In genomic region chr2:175166216-175166824, GRCh38 we compare ENCODE assay signal across 8 cellular contexts. TPM values are rescaled to one million over a fixed set of nuclear protein-coding genes. Genes with fewer than 3 reads are reported as not detected.
DNase-seq lines count a peak whose midpoint lies in the region; ATAC-seq, FAIRE-seq and TF ChIP-seq lines count a peak whose summit lies in the region.

No MANE protein-coding gene starts in this region.

- DNase-seq in GM12864 (ENCODE audit: low read depth) (no peak), H1 (ENCODE audit: low read depth in 1 of 2, low spot score in 2 of 2) (no peak), ovary (no peak), left colon (no peak), UCSD-AML1 (lab: John Stamatoyannopoulos, UW; ENCODE audit: unreplicated experiment) (no peak), GOT3 (lab: John Stamatoyannopoulos, UW) (no peak), AG08395 (ENCODE audit: low spot score) (no peak)

- H4K20me1 ChIP-seq in OCI-LY1 (ENCODE audit: insufficient read depth, low read length): no peaks in the 10 kb centered on the region
- H4K20me1 ChIP-seq in H1 (replicated peaks in 1 of 2; ENCODE audit: control insufficient read depth in 1 of 2, insufficient read depth in 2 of 2, low read length in 2 of 2): peaks cover 2% of the 10 kb centered on the region in 2 experiments

- TF ChIP-seq POLR2A in H1 (IDR thresholded peaks at IDR 0.05; ENCODE audit: control extremely low read depth in 1 of 2, low read depth in 2 of 2, low read length in 2 of 2) (no peak), ovary (IDR thresholded peaks at IDR 0.05) (no peak)

- H3K4me1 ChIP-seq in OCI-LY1 (ENCODE audit: insufficient read depth, low read length, severe bottlenecking): peaks cover 29% of the 10 kb centered on the region
- no peaks in the 10 kb centered on the region for H3K4me1 ChIP-seq in H1 (replicated peaks in 1 of 4; ENCODE audit: control insufficient read depth in 3 of 4, insufficient read depth in 4 of 4, low read length in 3 of 4)
- H3K4me1 ChIP-seq in ovary (ENCODE audit: insufficient read depth): peaks cover 2% of the 10 kb centered on the region

- H3K9me2 ChIP-seq in OCI-LY1 (ENCODE audit: low read depth, low read length): no peaks in the 10 kb centered on the region

- H3K36me3 ChIP-seq in OCI-LY1 (ENCODE audit: insufficient read depth, low read length): peaks cover 6% of the 10 kb centered on the region; the same call in 1 of the 2 replicates
- H3K36me3 ChIP-seq in H1 (ENCODE audit: control insufficient read depth in 2 of 4, insufficient read depth in 4 of 4, low read length in 3 of 4): no peaks in the 10 kb centered on the region
- no peaks in the 10 kb centered on the region for H3K36me3 ChIP-seq in ovary

- H3K4ac ChIP-seq in H1 (replicated peaks; ENCODE audit: insufficient read length, low read depth, low read length): no peak overlapping the region

- H4K91ac ChIP-seq in H1 (replicated peaks; ENCODE audit: insufficient read length, low read length): no peak overlapping the region

- H4K8ac ChIP-seq in H1 (ENCODE audit: extremely low read depth, insufficient read depth, low read length): no peak overlapping the region

- POLR2A ChIA-PET in H1 (lab: Charles Lee; ENCODE audit: partially characterized antibody): interaction anchor here (0.6 to 1.7 kb wide), 6 partner anchors 7 to 162 kb away, joined by 3 to 5 read pairs (median 4); partner anchors contain the start of gene CHN1

- no peak for TF ChIP-seq EP300 in H1 (IDR thresholded peaks at IDR 0.05; ENCODE audit: borderline replicate concordance in 1 of 2, low read depth in 2 of 2, low read length in 2 of 2)
- no peak for TF ChIP-seq EP300 in ovary (IDR thresholded peaks at IDR 0.05)

- no peak for TF ChIP-seq CTCF in GM12864 (IDR thresholded peaks at IDR 0.05; ENCODE audit: low read depth, low read length, missing control alignments)
- no peak for TF ChIP-seq CTCF in OCI-LY1 (IDR thresholded peaks at IDR 0.05; ENCODE audit: low read length)
- TF ChIP-seq CTCF in H1 (IDR thresholded peaks at IDR 0.05; ENCODE audit: control extremely low read depth in 1 of 3, insufficient read depth in 1 of 3, low read depth in 1 of 3, low read length in 3 of 3): no peak
- TF ChIP-seq CTCF in ovary (IDR thresholded peaks at IDR 0.05): no peak

- no peak overlapping the region for H3K56ac ChIP-seq in H1 (replicated peaks; ENCODE audit: insufficient read length, low read depth, low read length)

- H4K5ac ChIP-seq in H1 (ENCODE audit: insufficient read length, low read depth, low read length): no peak overlapping the region

- peak overlapping the region; percentile 91 for H3K9ac ChIP-seq in OCI-LY1 (ENCODE audit: low read length)
- H3K9ac ChIP-seq in H1 (replicated peaks in 1 of 4; ENCODE audit: extremely low read depth in 1 of 4, low read depth in 3 of 4, low read length in 3 of 4): peak overlapping the region in 1 of 4 experiments; percentile 75; a peak in 2 of 7 replicates

- TF ChIP-seq RAD21 in H1 (IDR thresholded peaks at IDR 0.05 in 1 of 2, conservative IDR thresholded peaks at IDR 0.05 in 1 of 2; ENCODE audit: low read depth in 2 of 2, low read length in 2 of 2): no peak

- H2BK5ac ChIP-seq in H1 (ENCODE audit: low read depth, low read length): no peak overlapping the region

- intact Hi-C loops in ovary (cut with DNase I): no loop called here
- intact Hi-C loops in left colon (cut with DNase I, micrococcal nuclease): no loop called here

- no peak overlapping the region for H2BK20ac ChIP-seq in H1 (ENCODE audit: low read length)

- H3K4me3 ChIP-seq in GM12864 (ENCODE audit: low read depth, low read length) (peak overlapping the region; percentile 99; the same call in 1 of the 2 replicates), OCI-LY1 (ENCODE audit: low read depth, low read length, poor library complexity, severe bottlenecking) (peak overlapping the region; percentile 98), H1 (ENCODE audit: extremely low read depth in 1 of 4, insufficient read depth in 2 of 4, low read depth in 3 of 4, low read length in 4 of 4) (peak overlapping the region; percentile 82 to 100 (median 90); a peak in 6 of 8 replicates), ovary (peak overlapping the region; percentile 72)

- H3K27me3 ChIP-seq in OCI-LY1 (ENCODE audit: insufficient read depth, low read length): no peaks in the 10 kb centered on the region
- no peaks in the 10 kb centered on the region for H3K27me3 ChIP-seq in H1 (replicated peaks in 1 of 4; ENCODE audit: control insufficient read depth in 3 of 4, extremely low read depth in 1 of 4, insufficient read depth in 3 of 4, low read length in 3 of 4)
- H3K27me3 ChIP-seq in ovary: no peaks in the 10 kb centered on the region

- H3K23ac ChIP-seq in H1 (ENCODE audit: insufficient read length): no peak overlapping the region

- H3K4me2 ChIP-seq in OCI-LY1 (ENCODE audit: low read length) (peak overlapping the region; percentile 78), H1 (ENCODE audit: insufficient read depth in 1 of 2, low read depth in 2 of 2, low read length in 2 of 2) (peak overlapping the region; percentile 63 to 83)

- no peak overlapping the region for H2AK5ac ChIP-seq in H1 (ENCODE audit: low read depth, low read length)

- H3K9me3 ChIP-seq in OCI-LY1 (ENCODE audit: low read length): no peaks in the 10 kb centered on the region
- no peaks in the 10 kb centered on the region; a peak in 1 of 4 replicates for H3K9me3 ChIP-seq in H1 (ENCODE audit: insufficient read depth in 2 of 2, low read depth in 1 of 2, low read length in 1 of 2)
- H3K9me3 ChIP-seq in ovary: no peaks in the 10 kb centered on the region

- H2AFZ ChIP-seq in OCI-LY1 (ENCODE audit: low read length) (no peak overlapping the region), H1 (ENCODE audit: low read length) (no peak overlapping the region)

- no peaks in the 10 kb centered on the region; the same call in 1 of the 2 replicates for H3K79me1 ChIP-seq in H1 (ENCODE audit: low read depth, low read length)

- peak overlapping the region; percentile 63 for H3K27ac ChIP-seq in OCI-LY1 (ENCODE audit: low read depth, low read length, poor library complexity, severe bottlenecking)
- H3K27ac ChIP-seq in H1 (ENCODE audit: low read depth, low read length): no peak overlapping the region
- H3K27ac ChIP-seq in ovary: no peak overlapping the region

- H3K79me2 ChIP-seq in OCI-LY1 (ENCODE audit: insufficient read depth, low read length) (peaks cover 63% of the 10 kb centered on the region), H1 (ENCODE audit: control insufficient read depth in 1 of 2, insufficient read depth in 2 of 2, low read length in 2 of 2) (peaks cover 14 to 68% of the 10 kb centered on the region in 2 experiments)

- H3K14ac ChIP-seq in H1 (ENCODE audit: insufficient read length): no peak overlapping the region

- no peaks in the 10 kb centered on the region for H3F3A ChIP-seq in OCI-LY1 (ENCODE audit: insufficient read depth, low read length)

- ATAC-seq in left colon: no peak

- no peak overlapping the region for H2BK15ac ChIP-seq in H1 (ENCODE audit: low read length)

- no peak overlapping the region for H3K18ac ChIP-seq in H1 (ENCODE audit: extremely low read depth, low read length)

- H2BK12ac ChIP-seq in H1 (ENCODE audit: low read depth, low read length): no peak overlapping the region

- no peak for FAIRE-seq in H1 (lab: Jason Lieb, UNC)

- CTCF ChIA-PET in H1 (lab: Charles Lee; ENCODE audit: partially characterized antibody): interaction anchor here (0.6 to 1.6 kb wide), 10 partner anchors 9 to 1049 kb away, joined by 3 to 4 read pairs (median 3); no protein-coding TSS in a partner anchor

- H3K23me2 ChIP-seq in H1 (ENCODE audit: low read depth, low read length): no peaks in the 10 kb centered on the region

- 57% methylated on average over 9 of the region's 9 CpGs; no CpG with 5 or more reads in 1 of the 2 experiments for WGBS in H1 (ENCODE audit: extremely low coverage in 1 of 2, insufficient coverage in 1 of 2, insufficient read length in 1 of 2, insufficient replicate concordance in 2 of 2, low coverage in 1 of 2, low lambda C conversion rate in 2 of 2, missing lambda C conversion rate in 1 of 2), 2 experiments
- WGBS in ovary, 3 donors: 27 to 40% (median 29%) methylated on average over 9 of the region's 9 CpGs

- no peak overlapping the region for H2BK120ac ChIP-seq in H1 (replicated peaks; ENCODE audit: low read depth, low read length)

TF ChIP-seq in H1, 55 proteins besides CTCF, POLR2A, EP300 and RAD21:
- TF ChIP-seq TBP (IDR thresholded peaks at IDR 0.05; ENCODE audit: low read depth, low read length) (no peak), CEBPB (IDR thresholded peaks at IDR 0.05; ENCODE audit: low read depth, low read length) (peak; percentile 94)

RNA-seq across cellular contexts. Expression of gene ATF2, which starts 1.7 kb away (rescaled TPM):
- 43.1 and 46.5 TPM in 2 replicates for total RNA-seq in H1 (2021; fragmentation: NEBNext Ultra II Directional; extraction: Animal tissue kit (Norgen Biotek cat#: 25700))
- polyA plus RNA-seq in H1 (2011; rRNA removed): 17.5 and 31.2 TPM in 2 replicates
- polyA plus RNA-seq in H1 (2011; cell fraction: cytosol; rRNA removed): 24.1 TPM
- polyA plus RNA-seq in H1 (2011; cell fraction: nucleus; rRNA removed): 29.7 TPM
- polyA plus RNA-seq in H1 (2012, experiment 1 of 2): 18.9 to 32.9 TPM (median 24.9 TPM) in 4 replicates
- polyA plus RNA-seq in H1 (2012, experiment 2 of 2): 1.3 TPM
- 21.0 TPM for polyA plus RNA-seq in H1 (2013, experiment 1 of 2)
- polyA plus RNA-seq in H1 (2013, experiment 2 of 2): 21.7 TPM
- 123 and 172 TPM in 2 replicates for polyA minus RNA-seq in H1 (2011; rRNA and poly(A)+ RNA removed)
- 41.2 TPM for polyA minus RNA-seq in H1 (2011; cell fraction: cytosol; rRNA and poly(A)+ RNA removed)
- polyA minus RNA-seq in H1 (2011; cell fraction: nucleus; rRNA and poly(A)+ RNA removed): 149 TPM
- 10 to 100 TPM; 46.6 to 69.8 (median 60.5) TPM for total RNA-seq in ovary
- polyA plus RNA-seq in ovary: 10 to 100 TPM; 21.4 to 30.5 TPM
- 10 to 100 TPM; 35.4 to 36.9 TPM for total RNA-seq in left colon

RNA-seq across cellular contexts. Expression of gene ATP5MC3, which starts 15.2 kb away (rescaled TPM):
- 320 and 327 TPM in 2 replicates for total RNA-seq in H1 (2021; fragmentation: NEBNext Ultra II Directional; extraction: Animal tissue kit (Norgen Biotek cat#: 25700))
- polyA plus RNA-seq in H1 (2011; rRNA removed) (500 and 856 TPM in 2 replicates), ovary (100 to 1,000 TPM; 128 to 158 TPM)
- 561 TPM for polyA plus RNA-seq in H1 (2011; cell fraction: cytosol; rRNA removed)
- polyA plus RNA-seq in H1 (2011; cell fraction: nucleus; rRNA removed): 153 TPM
- 400 to 492 TPM (median 430 TPM) in 4 replicates for polyA plus RNA-seq in H1 (2012, experiment 1 of 2)
- 488 TPM for polyA plus RNA-seq in H1 (2012, experiment 2 of 2)
- 358 TPM for polyA plus RNA-seq in H1 (2013, experiment 1 of 2)
- polyA plus RNA-seq in H1 (2013, experiment 2 of 2): 374 TPM
- polyA minus RNA-seq in H1 (2011; rRNA and poly(A)+ RNA removed): 187 and 206 TPM in 2 replicates
- 113 TPM for polyA minus RNA-seq in H1 (2011; cell fraction: cytosol; rRNA and poly(A)+ RNA removed)
- polyA minus RNA-seq in H1 (2011; cell fraction: nucleus; rRNA and poly(A)+ RNA removed): 89.8 TPM
- total RNA-seq in ovary (100 to 1,000 TPM in 6 of 7 donors, 10 to 100 TPM in 1; 59.0 to 138 (median 112) TPM), left colon (100 to 1,000 TPM; 513 to 713 TPM)
